8 cellular contexts compared by ENCODE assay signal in genomic region chr6:167699141-167700036, GRCh38.
DNase-seq lines count a peak whose midpoint lies in the region; ATAC-seq and TF ChIP-seq lines count a peak whose summit lies in the region.

No MANE protein-coding gene starts in this region.

- POLR2A ChIA-PET in activated CD8-positive, alpha-beta T cell treated with anti-CD3 and anti-CD28 coated beads, Interleukin-2, amount 10 ng/mL, durations not matched to agents 7 days and 5 days (lab: Charles Lee), result interaction anchor here (1.2 kb wide), 1 partner anchor 9 kb away, joined by 3 read pairs; no protein-coding TSS in a partner anchor

- H3K27me3 Mint-ChIP-seq in activated CD8-positive, alpha-beta T cell treated with anti-CD3 and anti-CD28 coated beads, Interleukin-2, amount 10 ng/mL, durations not matched to agents 7 days and 5 days (ENCODE audit: low read depth), result peaks cover 30% of the 10 kb centered on the region

- H3K4me1 Mint-ChIP-seq in activated CD8-positive, alpha-beta T cell treated with anti-CD3 and anti-CD28 coated beads, Interleukin-2, amount 10 ng/mL, durations not matched to agents 7 days and 5 days (ENCODE audit: low read depth), result peaks cover 18% of the 10 kb centered on the region

- peaks cover 48 to 79% (median 65%) of the 10 kb centered on the region in 10 experiments for H3K4me1 ChIP-seq in BLaER1 treated with 17β-estradiol and CSF1 and Interleukin-3, amounts not matched to agents 10 nM and 100 nM
- no peaks in the 10 kb centered on the region for H3K4me1 ChIP-seq in SJCRH30

- peak overlapping the region; percentile 88 to 96 (median 91) for H3K4me2 ChIP-seq in BLaER1 treated with 17β-estradiol and CSF1 and Interleukin-3, amounts not matched to agents 10 nM and 100 nM

- H4K20me1 ChIP-seq in BLaER1 treated with 17β-estradiol and CSF1 and Interleukin-3, amounts not matched to agents 10 nM and 100 nM, result no peaks in the 10 kb centered on the region

- DNase-seq in HPDE6-E6E7 (ENCODE audit: extremely low spot score) (peak; percentile 47), fibroblast of mammary gland (ENCODE audit: low read depth) (peak; percentile 3), pons (ENCODE audit: low spot score) (peak; percentile 76), SJCRH30 (no peak), GOT3 (lab: John Stamatoyannopoulos, UW) (no peak)
- peak; percentile 72 for DNase-seq in activated CD8-positive, alpha-beta T cell treated with anti-CD3 and anti-CD28 coated beads, Interleukin-2, amount 10 ng/mL, durations not matched to agents 7 days and 5 days

- peak overlapping the region; percentile 67 for H3K4me3 Mint-ChIP-seq in activated CD8-positive, alpha-beta T cell treated with anti-CD3 and anti-CD28 coated beads, Interleukin-2, amount 10 ng/mL, durations not matched to agents 7 days and 5 days

- ATAC-seq in GM21381 (IDR thresholded peaks at IDR 0.05; ENCODE audit: unreplicated experiment), result peak; percentile 90
- peak; percentile 91 for ATAC-seq in activated CD8-positive, alpha-beta T cell treated with anti-CD3 and anti-CD28 coated beads, Interleukin-2, amount 10 ng/mL, durations not matched to agents 7 days and 5 days

- H3K27me3 ChIP-seq in BLaER1 treated with 17β-estradiol and CSF1 and Interleukin-3, amounts not matched to agents 10 nM and 100 nM, result peaks cover 0 to 5% (median 1%) of the 10 kb centered on the region in 11 experiments; a peak in 5 of 22 replicates
- H3K27me3 ChIP-seq in SJCRH30, result no peaks in the 10 kb centered on the region

- H3K36me3 ChIP-seq in BLaER1 treated with 17β-estradiol and CSF1 and Interleukin-3, amounts not matched to agents 10 nM and 100 nM, result no peaks in the 10 kb centered on the region
- H3K36me3 ChIP-seq in SJCRH30, result no peaks in the 10 kb centered on the region

- peak overlapping the region; percentile 75 to 89 (median 85) for H3K9ac ChIP-seq in BLaER1 treated with 17β-estradiol and CSF1 and Interleukin-3, amounts not matched to agents 10 nM and 100 nM

- CTCF ChIA-PET in activated CD8-positive, alpha-beta T cell treated with anti-CD3 and anti-CD28 coated beads, Interleukin-2, amount 10 ng/mL, durations not matched to agents 7 days and 5 days (lab: Charles Lee), result interaction anchor here (0.7 to 0.9 kb wide), 2 partner anchors 132 to 348 kb away, joined by 3 read pairs; no protein-coding TSS in a partner anchor

- H3K9me3 ChIP-seq in BLaER1 treated with 17β-estradiol and CSF1 and Interleukin-3, amounts not matched to agents 10 nM and 100 nM (replicated peaks in 1 of 11), result no peaks in the 10 kb centered on the region
- H3K9me3 ChIP-seq in SJCRH30 (replicated peaks), result no peaks in the 10 kb centered on the region

- no peak for TF ChIP-seq CTCF in fibroblast of mammary gland (conservative IDR thresholded peaks at IDR 0.05; ENCODE audit: control insufficient read depth, insufficient read depth, low read depth, low read length)

- peak overlapping the region; percentile 93 for H3K27ac Mint-ChIP-seq in activated CD8-positive, alpha-beta T cell treated with anti-CD3 and anti-CD28 coated beads, Interleukin-2, amount 10 ng/mL, durations not matched to agents 7 days and 5 days

- H3K9me3 Mint-ChIP-seq in activated CD8-positive, alpha-beta T cell treated with anti-CD3 and anti-CD28 coated beads, Interleukin-2, amount 10 ng/mL, durations not matched to agents 7 days and 5 days (ENCODE audit: insufficient read depth), result no peaks in the 10 kb centered on the region

- no peaks in the 10 kb centered on the region for H3K36me3 Mint-ChIP-seq in activated CD8-positive, alpha-beta T cell treated with anti-CD3 and anti-CD28 coated beads, Interleukin-2, amount 10 ng/mL, durations not matched to agents 7 days and 5 days (ENCODE audit: low read depth)

- peak overlapping the region; percentile 86 to 99 (median 95) for H3K27ac ChIP-seq in BLaER1 treated with 17β-estradiol and CSF1 and Interleukin-3, amounts not matched to agents 10 nM and 100 nM
- no peak overlapping the region for H3K27ac ChIP-seq in SJCRH30

- H3K4me3 ChIP-seq in BLaER1 treated with 17β-estradiol and CSF1 and Interleukin-3, amounts not matched to agents 10 nM and 100 nM, result peak overlapping the region; percentile 10 to 59 (median 44); a peak in 15 of 20 replicates
- H3K4me3 ChIP-seq in fibroblast of mammary gland (ENCODE audit: control insufficient read depth, low read depth, low read length) (no peak overlapping the region), SJCRH30 (no peak overlapping the region)

Comparison
In these comparisons a context has a peak if more than half of its experiments do, and no peak if none do; other contexts are left out.
1. H3K4me3 ChIP-seq: peak in BLaER1 treated with 17β-estradiol and CSF1 and Interleukin-3, amounts not matched to agents 10 nM and 100 nM (10 of 10); none in fibroblast of mammary gland (single experiment) and SJCRH30 (single experiment).
2. DNase-seq: peak in HPDE6-E6E7 (single experiment), activated CD8-positive, alpha-beta T cell treated with anti-CD3 and anti-CD28 coated beads, Interleukin-2, amount 10 ng/mL, durations not matched to agents 7 days and 5 days (single experiment), fibroblast of mammary gland (single experiment) and pons (single experiment); none in SJCRH30 (0 of 2) and GOT3 (single experiment).